Comparison of ENCODE assay signal across 11 cellular contexts in genomic region chr4:57580710-57581109, GRCh38.
"Had no signal": no experiment of that assay in that cellular context is flagged by ENCODE, and none has a peak within 500 bp of the region (broad histone marks: within the 10 kb centered on the region; RNA-seq: fewer than 3 reads in every experiment).

No MANE protein-coding gene starts in this region.

- H3K9me3 ChIP-seq: HAP-1 had no signal

- H3K27ac ChIP-seq: GM23248 had no signal

- H3K4me1 ChIP-seq: HAP-1 had no signal

- DNase-seq: GM23248, GOT3, H7, H9, HCEC 1CT, HFFc6 had no signal

- H3K9ac ChIP-seq: GM23248 had no signal

- ATAC-seq: GM23338, HCT116 had no signal

- FAIRE-seq: H1, H54 had no signal

- H3K36me3 ChIP-seq: HAP-1 had no signal

- H2AFZ ChIP-seq: GM23248, GM23338 had no signal

- H3K4me2 ChIP-seq: GM23338 had no signal

- H3K4me3 ChIP-seq: GM23248, GM23338, HAP-1 had no signal
